23 cellular contexts compared by ENCODE assay signal in the genomic region with DNA sequence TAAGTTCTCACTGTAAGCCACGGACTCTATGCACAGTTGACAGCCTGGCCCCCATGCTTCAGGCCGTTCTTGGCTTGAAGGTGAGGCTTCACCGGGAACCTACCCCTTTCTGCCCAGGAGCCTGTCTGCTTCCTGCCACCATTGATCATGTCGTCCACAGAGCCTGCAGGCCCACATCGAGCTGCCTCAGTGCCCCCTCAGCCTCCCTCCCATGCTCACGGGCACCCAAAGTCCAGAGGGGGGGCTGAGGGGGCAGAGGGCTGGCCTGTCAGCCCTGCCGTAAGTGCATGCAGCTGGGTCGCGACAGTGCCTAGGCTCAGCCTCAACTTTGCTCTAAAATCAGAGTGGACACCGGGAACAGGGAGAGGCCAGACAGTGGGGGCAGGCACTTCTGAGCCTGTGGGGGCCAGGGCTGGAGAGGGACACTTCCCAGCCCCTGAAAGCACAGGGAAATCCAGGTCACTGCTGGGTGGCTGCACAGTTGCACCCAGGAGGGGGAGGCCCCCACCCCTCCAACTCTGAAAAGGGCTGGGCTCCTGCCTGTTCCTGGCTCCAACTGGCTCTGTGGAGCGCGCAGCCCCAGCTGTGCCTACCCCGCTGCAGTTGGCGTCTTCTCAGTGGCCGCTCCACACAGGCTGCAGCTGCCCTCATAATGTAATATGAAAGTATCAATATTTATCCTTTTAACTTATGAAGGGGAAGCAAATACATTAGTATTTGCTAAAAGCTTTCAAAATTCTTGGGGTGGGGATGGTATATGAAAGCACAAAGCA.
"Had no signal": no experiment of that assay in that cellular context is flagged by ENCODE, and none has a peak within 500 bp of the region (broad histone marks: within the 10 kb centered on the region; RNA-seq: fewer than 3 reads in every experiment).

No MANE protein-coding gene starts in this region.

- FAIRE-seq: keratinocyte had no signal

- H3K4me3 Mint-ChIP-seq: activated CD4-positive, alpha-beta memory T cell treated with anti-CD3 and anti-CD28 coated beads for 36 hours; activated naive CD4-positive, alpha-beta T cell treated with anti-CD3 and anti-CD28 coated beads, Interleukin-2, amount 50 U/mL, for 24 hours; natural killer cell; T-helper 1 cell treated with Interleukin-12 subunit alpha and Interleukin-12 subunit beta and Interleukin-4 antibody, amounts not matched to agents 30 μg/mL and 1 μg/mL, for 36 hours had no signal

- H3K4me1 Mint-ChIP-seq: activated naive CD4-positive, alpha-beta T cell treated with anti-CD3 and anti-CD28 coated beads, Interleukin-2, amount 50 U/mL, for 24 hours; natural killer cell had no signal

- H3K9me3 Mint-ChIP-seq: activated naive CD4-positive, alpha-beta T cell treated with anti-CD3 and anti-CD28 coated beads, Interleukin-2, amount 50 U/mL, for 24 hours had no signal

- H3K4me1 ChIP-seq: adrenal gland, ascending aorta, foreskin keratinocyte, prostate gland, thyroid gland had no signal

- DNase-seq: activated CD4-positive, alpha-beta memory T cell treated with anti-CD3 and anti-CD28 coated beads for 36 hours; activated CD4-positive, alpha-beta T cell treated with anti-CD3 and anti-CD28 coated beads for 48 hours; activated effector memory CD4-positive, alpha-beta T cell treated with anti-CD3 and anti-CD28 coated beads, Interleukin-2, amount 50 U/mL, for 16 hours; adrenal gland; brain microvascular endothelial cell; caudate nucleus; dermis blood vessel endothelial cell; effector CD8-positive, alpha-beta T cell; foreskin keratinocyte; mammary epithelial cell; midbrain; natural killer cell; ovary; stimulated activated CD4-positive, alpha-beta T cell treated with anti-CD3 and anti-CD28 coated beads, Interleukin-4, amount 100 ng/mL, for 24 hours; stimulated activated naive CD4-positive, alpha-beta T cell treated with Interleukin-2 at 50 U/mL for 16 hours; substantia nigra; thyroid gland had no signal

- H3K27me3 ChIP-seq: adrenal gland, ascending aorta, brain microvascular endothelial cell, foreskin keratinocyte, neutrophil, ovary, thyroid gland had no signal

- H3K36me3 ChIP-seq: adrenal gland, ascending aorta, brain microvascular endothelial cell, neutrophil, ovary, prostate gland, thyroid gland had no signal

- H3K9me3 ChIP-seq: adrenal gland, ascending aorta, neutrophil, ovary, prostate gland, thyroid gland had no signal

- H3K27me3 Mint-ChIP-seq: activated CD4-positive, alpha-beta memory T cell treated with anti-CD3 and anti-CD28 coated beads for 36 hours; activated naive CD4-positive, alpha-beta T cell treated with anti-CD3 and anti-CD28 coated beads, Interleukin-2, amount 50 U/mL, for 24 hours had no signal

- H3K4me3 ChIP-seq: adrenal gland, ascending aorta, ovary, prostate gland, thyroid gland had no signal

- H3K27ac ChIP-seq: adrenal gland, ascending aorta, brain microvascular endothelial cell, foreskin keratinocyte, neutrophil, ovary, prostate gland, thyroid gland had no signal

- H3K36me3 Mint-ChIP-seq: activated CD4-positive, alpha-beta memory T cell treated with anti-CD3 and anti-CD28 coated beads for 36 hours; activated naive CD4-positive, alpha-beta T cell treated with anti-CD3 and anti-CD28 coated beads, Interleukin-2, amount 50 U/mL, for 24 hours had no signal

- ATAC-seq: foreskin keratinocyte, natural killer cell had no signal

- H3K27ac Mint-ChIP-seq: activated CD4-positive, alpha-beta memory T cell treated with anti-CD3 and anti-CD28 coated beads for 36 hours; activated naive CD4-positive, alpha-beta T cell treated with anti-CD3 and anti-CD28 coated beads, Interleukin-2, amount 50 U/mL, for 24 hours; natural killer cell; T-helper 1 cell treated with Interleukin-12 subunit alpha and Interleukin-12 subunit beta and Interleukin-4 antibody, amounts not matched to agents 30 μg/mL and 1 μg/mL, for 36 hours had no signal
